In genomic region chrX:126064901-126065541, GRCh38 we compare ENCODE assay signal across 37 cellular contexts.
"Had no signal": no experiment of that assay in that cellular context is flagged by ENCODE, and none has a peak within 500 bp of the region (broad histone marks: within the 10 kb centered on the region; RNA-seq: fewer than 3 reads in every experiment).

No MANE protein-coding gene starts in this region.

- H3K9me3 ChIP-seq: adrenal gland, ascending aorta, gastrocnemius medialis, neutrophil, ovary, right lobe of liver, tibial artery had no signal

- H3K4me1 ChIP-seq: adrenal gland, ascending aorta, gastrocnemius medialis, right lobe of liver, stomach, tibial artery had no signal

- H3K36me3 ChIP-seq: adrenal gland, ascending aorta, brain microvascular endothelial cell, gastrocnemius medialis, neutrophil, ovary, right lobe of liver, stomach, tibial artery, WERI-Rb-1 had no signal

- H3K9me3 Mint-ChIP-seq: activated CD4-positive, alpha-beta memory T cell treated with anti-CD3 and anti-CD28 coated beads for 36 hours; activated CD4-positive, alpha-beta T cell treated with anti-CD3 and anti-CD28 coated beads, Interleukin-2, amount 10 ng/mL, durations not matched to agents 24 days and 14 days; activated naive CD4-positive, alpha-beta T cell treated with anti-CD3 and anti-CD28 coated beads for 36 hours; T-helper 1 cell treated with Interleukin-12 subunit alpha and Interleukin-12 subunit beta and Interleukin-4 antibody, amounts not matched to agents 30 μg/mL and 1 μg/mL, for 36 hours had no signal

- DNase-seq: activated CD4-positive, alpha-beta memory T cell treated with anti-CD3 and anti-CD28 coated beads for 36 hours; activated CD4-positive, alpha-beta T cell treated with anti-CD3 and anti-CD28 coated beads, Interleukin-2, amount 10 ng/mL, durations not matched to agents 24 days and 14 days; activated CD4-positive, CD25-positive, alpha-beta regulatory T cell treated with anti-CD3 and anti-CD28 coated beads, Interleukin-2, amount 50 U/mL, for 72 hours; activated CD8-positive, alpha-beta memory T cell treated with anti-CD3 and anti-CD28 coated beads, Interleukin-2, amount 50 U/mL, for 4 hours; activated effector memory CD4-positive, alpha-beta T cell treated with anti-CD3 and anti-CD28 coated beads, Interleukin-2, amount 50 U/mL, for 16 hours; activated naive CD4-positive, alpha-beta T cell treated with anti-CD3 and anti-CD28 coated beads for 36 hours; activated naive CD8-positive, alpha-beta T cell treated with anti-CD3 and anti-CD28 coated beads for 36 hours; activated T-cell treated with anti-CD3 and anti-CD28 coated beads, Interleukin-2, amount 50 U/mL, for 1 hour; adrenal gland; brain microvascular endothelial cell; cortex of kidney; effector memory CD8-positive, alpha-beta T cell; erythroblast; gastrocnemius medialis; glutamatergic neuron; mammary epithelial cell; naive B cell; nephron progenitor cell; stimulated activated CD4-positive, alpha-beta T cell treated with anti-CD3 and anti-CD28 coated beads, Interleukin-1b, Interleukin-23, amount 100 ng/mL, for 48 hours; stimulated activated CD4-positive, alpha-beta T cell treated with anti-CD3 and anti-CD28 coated beads, Interleukin-4, amount 100 ng/mL, for 4 hours; stimulated activated CD8-positive, alpha-beta memory T cell treated with anti-CD3 and anti-CD28 coated beads, Interleukin-4, amount 100 ng/mL, for 48 hours; stomach; SW 1271; T-helper 9 cell; WERI-Rb-1 had no signal

- H3K4me3 Mint-ChIP-seq: activated CD4-positive, alpha-beta memory T cell treated with anti-CD3 and anti-CD28 coated beads for 36 hours; activated CD4-positive, alpha-beta T cell treated with anti-CD3 and anti-CD28 coated beads, Interleukin-2, amount 10 ng/mL, durations not matched to agents 24 days and 14 days; activated naive CD4-positive, alpha-beta T cell treated with anti-CD3 and anti-CD28 coated beads for 36 hours; activated naive CD8-positive, alpha-beta T cell treated with anti-CD3 and anti-CD28 coated beads for 36 hours; activated T-helper 1 cell treated with anti-CD3 and anti-CD28 coated beads, Interleukin-12 subunit alpha, Interleukin-12 subunit beta, Interleukin-2, Interleukin-4 antibody, amounts not matched to agents 30 ng/mL and 10 ng/mL and 1 ng/mL, durations not matched to agents 14 hours and 24 hours and 36 hours; effector memory CD8-positive, alpha-beta T cell; mesothelial cell of epicardium; naive B cell; nephron progenitor cell; stimulated activated memory B cell treated with anti-CD40 and anti-IgM and Interleukin-4, amounts not matched to agents 10 μg/mL and 1 μg/mL and 100 μg/mL, for 72 hours; T-helper 1 cell treated with Interleukin-12 subunit alpha and Interleukin-12 subunit beta and Interleukin-4 antibody, amounts not matched to agents 30 μg/mL and 1 μg/mL, for 36 hours had no signal

- H3K27me3 Mint-ChIP-seq: activated CD4-positive, alpha-beta memory T cell treated with anti-CD3 and anti-CD28 coated beads for 36 hours; activated CD4-positive, alpha-beta T cell treated with anti-CD3 and anti-CD28 coated beads, Interleukin-2, amount 10 ng/mL, durations not matched to agents 24 days and 14 days; activated naive CD8-positive, alpha-beta T cell treated with anti-CD3 and anti-CD28 coated beads for 36 hours; effector memory CD8-positive, alpha-beta T cell; naive B cell; stimulated activated memory B cell treated with anti-CD40 and anti-IgM and Interleukin-4, amounts not matched to agents 10 μg/mL and 1 μg/mL and 100 μg/mL, for 72 hours had no signal

- H3K36me3 Mint-ChIP-seq: activated CD4-positive, alpha-beta memory T cell treated with anti-CD3 and anti-CD28 coated beads for 36 hours; activated naive CD8-positive, alpha-beta T cell treated with anti-CD3 and anti-CD28 coated beads for 36 hours; mesothelial cell of epicardium; naive B cell; stimulated activated memory B cell treated with anti-CD40 and anti-IgM and Interleukin-4, amounts not matched to agents 10 μg/mL and 1 μg/mL and 100 μg/mL, for 72 hours had no signal

- ATAC-seq: effector memory CD8-positive, alpha-beta T cell; gastrocnemius medialis; left lobe of liver; stimulated activated memory B cell treated with anti-CD40 and anti-IgM and Interleukin-4, amounts not matched to agents 10 μg/mL and 1 μg/mL and 100 μg/mL, for 72 hours had no signal

- H3K27me3 ChIP-seq: adrenal gland, ascending aorta, brain microvascular endothelial cell, gastrocnemius medialis, hepatocyte, neutrophil, ovary, right lobe of liver, stomach, tibial artery had no signal

- H3K4me3 ChIP-seq: adrenal gland, ascending aorta, gastrocnemius medialis, hepatocyte, ovary, right lobe of liver, skin epidermis, stomach, tibial artery had no signal

- H3K4me1 Mint-ChIP-seq: activated CD4-positive, alpha-beta T cell treated with anti-CD3 and anti-CD28 coated beads, Interleukin-2, amount 10 ng/mL, durations not matched to agents 24 days and 14 days; activated naive CD8-positive, alpha-beta T cell treated with anti-CD3 and anti-CD28 coated beads for 36 hours; mesothelial cell of epicardium; naive B cell; nephron progenitor cell; stimulated activated memory B cell treated with anti-CD40 and anti-IgM and Interleukin-4, amounts not matched to agents 10 μg/mL and 1 μg/mL and 100 μg/mL, for 72 hours had no signal

- H3K27ac ChIP-seq: adrenal gland, ascending aorta, brain microvascular endothelial cell, gastrocnemius medialis, hepatocyte, neutrophil, ovary, right lobe of liver, skin epidermis, stomach, tibial artery, WERI-Rb-1 had no signal

- H3K27ac Mint-ChIP-seq: activated CD4-positive, alpha-beta memory T cell treated with anti-CD3 and anti-CD28 coated beads for 36 hours; activated CD4-positive, alpha-beta T cell treated with anti-CD3 and anti-CD28 coated beads, Interleukin-2, amount 10 ng/mL, durations not matched to agents 24 days and 14 days; activated naive CD4-positive, alpha-beta T cell treated with anti-CD3 and anti-CD28 coated beads for 36 hours; activated naive CD8-positive, alpha-beta T cell treated with anti-CD3 and anti-CD28 coated beads for 36 hours; activated T-helper 1 cell treated with anti-CD3 and anti-CD28 coated beads, Interleukin-12 subunit alpha, Interleukin-12 subunit beta, Interleukin-2, Interleukin-4 antibody, amounts not matched to agents 30 ng/mL and 10 ng/mL and 1 ng/mL, durations not matched to agents 14 hours and 24 hours and 36 hours; effector memory CD8-positive, alpha-beta T cell; mesothelial cell of epicardium; naive B cell; nephron progenitor cell; stimulated activated memory B cell treated with anti-CD40 and anti-IgM and Interleukin-4, amounts not matched to agents 10 μg/mL and 1 μg/mL and 100 μg/mL, for 72 hours; T-helper 1 cell treated with Interleukin-12 subunit alpha and Interleukin-12 subunit beta and Interleukin-4 antibody, amounts not matched to agents 30 μg/mL and 1 μg/mL, for 36 hours had no signal
